Comparison of ENCODE assay signal across 38 cellular contexts in genomic region chr19:17908244-17908643, GRCh38. TPM values are rescaled to one million over a fixed set of nuclear protein-coding genes. Genes with fewer than 3 reads are reported as not detected.
"Had no signal": no experiment of that assay in that cellular context is flagged by ENCODE, and none has a peak within 500 bp of the region (broad histone marks: within the 10 kb centered on the region; RNA-seq: fewer than 3 reads in every experiment).

No MANE protein-coding gene starts in this region.

- H3K9me3 Mint-ChIP-seq: activated naive CD4-positive, alpha-beta T cell treated with anti-CD3 and anti-CD28 coated beads, Interleukin-2, amount 50 U/mL, for 24 hours; central memory CD8-positive, alpha-beta T cell had no signal

- H3K4me3 ChIP-seq: ascending aorta, cardiac muscle cell had no signal

- ATAC-seq: activated CD4-positive, alpha-beta T cell treated with anti-CD3 and anti-CD28 coated beads for 36 hours; activated CD4-positive, CD25-positive, alpha-beta regulatory T cell treated with anti-CD3 and anti-CD28 coated beads, Interleukin-2, amount 50 U/mL, for 24 hours; activated CD8-positive, alpha-beta memory T cell treated with anti-CD3 and anti-CD28 coated beads, Interleukin-2, amount 10 ng/mL, durations not matched to agents 7 days and 5 days; activated CD8-positive, alpha-beta T cell treated with anti-CD3 and anti-CD28 coated beads, Interleukin-2, amount 10 ng/mL, durations not matched to agents 7 days and 5 days; activated naive CD8-positive, alpha-beta T cell treated with anti-CD3 and anti-CD28 coated beads, Interleukin-2, amount 50 U/mL, for 24 hours had no signal

- H3K36me3 Mint-ChIP-seq: activated naive CD4-positive, alpha-beta T cell treated with anti-CD3 and anti-CD28 coated beads, Interleukin-2, amount 10 ng/mL, durations not matched to agents 7 days and 5 days; activated naive CD4-positive, alpha-beta T cell treated with anti-CD3 and anti-CD28 coated beads, Interleukin-2, amount 50 U/mL, for 24 hours; activated naive CD8-positive, alpha-beta T cell; brain had no signal

- H3K36me3 ChIP-seq: ascending aorta, cardiac muscle cell had no signal

- H3K27ac ChIP-seq: ascending aorta, cardiac muscle cell, VCaP had no signal

- H3K4me1 Mint-ChIP-seq: activated CD4-positive, alpha-beta memory T cell treated with anti-CD3 and anti-CD28 coated beads, Interleukin-2, amount 10 ng/mL, durations not matched to agents 7 days and 5 days; activated CD4-positive, alpha-beta T cell treated with anti-CD3 and anti-CD28 coated beads for 36 hours; activated CD4-positive, alpha-beta T cell treated with anti-CD3 and anti-CD28 coated beads, Interleukin-2, amount 10 ng/mL, durations not matched to agents 7 days and 5 days; activated CD8-positive, alpha-beta memory T cell treated with anti-CD3 and anti-CD28 coated beads, Interleukin-2, amount 10 ng/mL, durations not matched to agents 7 days and 5 days; activated naive CD4-positive, alpha-beta T cell treated with anti-CD3 and anti-CD28 coated beads, Interleukin-2, amount 10 ng/mL, durations not matched to agents 7 days and 5 days; activated naive CD4-positive, alpha-beta T cell treated with anti-CD3 and anti-CD28 coated beads, Interleukin-2, amount 50 U/mL, for 24 hours; activated naive CD8-positive, alpha-beta T cell treated with anti-CD3 and anti-CD28 coated beads, Interleukin-2, amount 50 U/mL, for 24 hours; brain; central memory CD8-positive, alpha-beta T cell had no signal

- DNase-seq: activated CD4-positive, alpha-beta memory T cell treated with anti-CD3 and anti-CD28 coated beads, Interleukin-2, amount 10 ng/mL, durations not matched to agents 7 days and 5 days; activated CD4-positive, alpha-beta T cell treated with anti-CD3 and anti-CD28 coated beads for 1 hour; activated CD4-positive, alpha-beta T cell treated with anti-CD3 and anti-CD28 coated beads for 36 hours; activated CD4-positive, alpha-beta T cell treated with anti-CD3 and anti-CD28 coated beads for 48 hours; activated CD4-positive, alpha-beta T cell treated with anti-CD3 and anti-CD28 coated beads, Interleukin-2, amount 10 ng/mL, durations not matched to agents 7 days and 5 days; activated CD4-positive, alpha-beta T cell treated with anti-CD3 and anti-CD28 coated beads, Interleukin-2, amount 50 U/mL, for 48 hours; activated CD4-positive, CD25-positive, alpha-beta regulatory T cell; activated CD8-positive, alpha-beta memory T cell treated with anti-CD3 and anti-CD28 coated beads for 24 hours; activated CD8-positive, alpha-beta memory T cell treated with anti-CD3 and anti-CD28 coated beads, Interleukin-2, amount 10 ng/mL, durations not matched to agents 7 days and 5 days; activated CD8-positive, alpha-beta memory T cell treated with anti-CD3 and anti-CD28 coated beads, Interleukin-2, amount 50 U/mL, for 48 hours; activated CD8-positive, alpha-beta T cell treated with anti-CD3 and anti-CD28 coated beads, Interleukin-2, amount 10 ng/mL, durations not matched to agents 7 days and 5 days; activated effector memory CD4-positive, alpha-beta T cell treated with Interleukin-2 at 50 U/mL for 16 hours; activated gamma-delta T cell; activated naive CD4-positive, alpha-beta T cell treated with anti-CD3 and anti-CD28 coated beads, Interleukin-2, amount 10 ng/mL, durations not matched to agents 7 days and 5 days; activated naive CD4-positive, alpha-beta T cell treated with Interleukin-2 at 50 U/mL for 16 hours; activated naive CD8-positive, alpha-beta T cell treated with anti-CD3 and anti-CD28 coated beads, Interleukin-2, amount 50 U/mL, for 24 hours; activated T-cell treated with anti-CD3 and anti-CD28 coated beads, Interleukin-2, amount 50 U/mL, for 24 hours; activated T-cell treated with anti-CD3 and anti-CD28 coated beads, Interleukin-2, amount 50 U/mL, for 48 hours; amygdala; anterior cingulate cortex; caudate nucleus; cerebellar nuclear complex; T-helper 1 cell; T-helper 2 cell; T-helper 9 cell had no signal

- H3K4me1 ChIP-seq: ascending aorta had no signal

- H3K4me3 Mint-ChIP-seq: activated CD4-positive, alpha-beta memory T cell treated with anti-CD3 and anti-CD28 coated beads, Interleukin-2, amount 10 ng/mL, durations not matched to agents 7 days and 5 days; activated CD4-positive, alpha-beta T cell treated with anti-CD3 and anti-CD28 coated beads for 36 hours; activated CD4-positive, alpha-beta T cell treated with anti-CD3 and anti-CD28 coated beads, Interleukin-2, amount 10 ng/mL, durations not matched to agents 7 days and 5 days; activated CD8-positive, alpha-beta memory T cell treated with anti-CD3 and anti-CD28 coated beads, Interleukin-2, amount 10 ng/mL, durations not matched to agents 7 days and 5 days; activated CD8-positive, alpha-beta T cell treated with anti-CD3 and anti-CD28 coated beads, Interleukin-2, amount 10 ng/mL, durations not matched to agents 7 days and 5 days; activated naive CD4-positive, alpha-beta T cell treated with anti-CD3 and anti-CD28 coated beads, Interleukin-2, amount 10 ng/mL, durations not matched to agents 7 days and 5 days; activated naive CD4-positive, alpha-beta T cell treated with anti-CD3 and anti-CD28 coated beads, Interleukin-2, amount 50 U/mL, for 24 hours; activated naive CD8-positive, alpha-beta T cell; activated naive CD8-positive, alpha-beta T cell treated with anti-CD3 and anti-CD28 coated beads, Interleukin-2, amount 50 U/mL, for 24 hours; activated T-cell treated with anti-CD3 and anti-CD28 coated beads, Interleukin-2, amount 50 U/mL, for 24 hours; brain; central memory CD8-positive, alpha-beta T cell; T-helper 1 cell treated with Interleukin-12 subunit alpha and Interleukin-12 subunit beta and Interleukin-4 antibody, amounts not matched to agents 30 μg/mL and 1 μg/mL, for 36 hours; T-helper 2 cell treated with Interferon-gamma antibody and Interleukin-4, amounts not matched to agents 5 μg/mL and 100 μg/mL, for 36 hours had no signal

- H3K27me3 ChIP-seq: ascending aorta, cardiac muscle cell had no signal

- H3K27me3 Mint-ChIP-seq: activated CD8-positive, alpha-beta memory T cell treated with anti-CD3 and anti-CD28 coated beads, Interleukin-2, amount 10 ng/mL, durations not matched to agents 7 days and 5 days; activated naive CD4-positive, alpha-beta T cell treated with anti-CD3 and anti-CD28 coated beads, Interleukin-2, amount 50 U/mL, for 24 hours had no signal

- H3K27ac Mint-ChIP-seq: activated CD4-positive, alpha-beta memory T cell treated with anti-CD3 and anti-CD28 coated beads, Interleukin-2, amount 10 ng/mL, durations not matched to agents 7 days and 5 days; activated CD4-positive, alpha-beta T cell treated with anti-CD3 and anti-CD28 coated beads for 36 hours; activated CD4-positive, alpha-beta T cell treated with anti-CD3 and anti-CD28 coated beads, Interleukin-2, amount 10 ng/mL, durations not matched to agents 7 days and 5 days; activated CD8-positive, alpha-beta memory T cell treated with anti-CD3 and anti-CD28 coated beads, Interleukin-2, amount 10 ng/mL, durations not matched to agents 7 days and 5 days; activated CD8-positive, alpha-beta T cell treated with anti-CD3 and anti-CD28 coated beads, Interleukin-2, amount 10 ng/mL, durations not matched to agents 7 days and 5 days; activated naive CD4-positive, alpha-beta T cell treated with anti-CD3 and anti-CD28 coated beads, Interleukin-2, amount 10 ng/mL, durations not matched to agents 7 days and 5 days; activated naive CD4-positive, alpha-beta T cell treated with anti-CD3 and anti-CD28 coated beads, Interleukin-2, amount 50 U/mL, for 24 hours; activated naive CD8-positive, alpha-beta T cell; activated naive CD8-positive, alpha-beta T cell treated with anti-CD3 and anti-CD28 coated beads, Interleukin-2, amount 50 U/mL, for 24 hours; activated T-cell treated with anti-CD3 and anti-CD28 coated beads, Interleukin-2, amount 50 U/mL, for 24 hours; activated T-helper 2 cell treated with anti-CD3 and anti-CD28 coated beads, Interferon-gamma antibody, Interleukin-2, Interleukin-4, amounts not matched to agents 10 μg/mL and 5 μg/mL and 100 μg/mL, durations not matched to agents 14 hours and 24 hours and 36 hours; T-helper 1 cell treated with Interleukin-12 subunit alpha and Interleukin-12 subunit beta and Interleukin-4 antibody, amounts not matched to agents 30 μg/mL and 1 μg/mL, for 36 hours; T-helper 2 cell treated with Interferon-gamma antibody and Interleukin-4, amounts not matched to agents 5 μg/mL and 100 μg/mL, for 36 hours had no signal

RNA-seq across cellular contexts. Expression of gene SLC5A5, which starts 36.5 kb away (rescaled TPM):
- total RNA-seq: ascending aorta, chondrocyte had no signal
- polyA plus RNA-seq: cardiac muscle cell had no signal

RNA-seq across cellular contexts. Expression of gene KCNN1, which starts 58.7 kb away (rescaled TPM):
- total RNA-seq: activated CD4-positive, alpha-beta memory T cell treated with anti-CD3 and anti-CD28 coated beads, Interleukin-2, amount 10 ng/mL, durations not matched to agents 7 days and 5 days; activated CD4-positive, alpha-beta T cell treated with anti-CD3 and anti-CD28 coated beads, Interleukin-2, amount 10 ng/mL, durations not matched to agents 7 days and 5 days; activated CD8-positive, alpha-beta T cell treated with anti-CD3 and anti-CD28 coated beads, Interleukin-2, amount 10 ng/mL, durations not matched to agents 7 days and 5 days; ascending aorta; bronchial epithelial cell; chondrocyte had no signal
